ENCODE assay signal across 1 cellular context in genomic region chr22:31099841-31100761, GRCh38.
TF ChIP-seq lines count a peak whose summit lies in the region.

No MANE protein-coding gene starts in this region.

TF ChIP-seq in SK-N-SH treated with all-trans-retinoic acid at 6 μM for 48 hours, 23 proteins besides CTCF, POLR2A, EP300 and RAD21 (continued from another document):
- TF ChIP-seq, protein P1, sequence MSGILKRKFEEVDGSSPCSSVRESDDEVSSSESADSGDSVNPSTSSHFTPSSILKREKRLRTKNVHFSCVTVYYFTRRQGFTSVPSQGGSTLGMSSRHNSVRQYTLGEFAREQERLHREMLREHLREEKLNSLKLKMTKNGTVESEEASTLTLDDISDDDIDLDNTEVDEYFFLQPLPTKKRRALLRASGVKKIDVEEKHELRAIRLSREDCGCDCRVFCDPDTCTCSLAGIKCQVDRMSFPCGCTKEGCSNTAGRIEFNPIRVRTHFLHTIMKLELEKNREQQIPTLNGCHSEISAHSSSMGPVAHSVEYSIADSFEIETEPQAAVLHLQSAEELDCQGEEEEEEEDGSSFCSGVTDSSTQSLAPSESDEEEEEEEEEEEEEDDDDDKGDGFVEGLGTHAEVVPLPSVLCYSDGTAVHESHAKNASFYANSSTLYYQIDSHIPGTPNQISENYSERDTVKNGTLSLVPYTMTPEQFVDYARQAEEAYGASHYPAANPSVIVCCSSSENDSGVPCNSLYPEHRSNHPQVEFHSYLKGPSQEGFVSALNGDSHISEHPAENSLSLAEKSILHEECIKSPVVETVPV (CRISPR knock-in tag; IDR thresholded peaks at IDR 0.05) = no peak
